Comparison of ENCODE assay signal across 17 cellular contexts in the genomic region with DNA sequence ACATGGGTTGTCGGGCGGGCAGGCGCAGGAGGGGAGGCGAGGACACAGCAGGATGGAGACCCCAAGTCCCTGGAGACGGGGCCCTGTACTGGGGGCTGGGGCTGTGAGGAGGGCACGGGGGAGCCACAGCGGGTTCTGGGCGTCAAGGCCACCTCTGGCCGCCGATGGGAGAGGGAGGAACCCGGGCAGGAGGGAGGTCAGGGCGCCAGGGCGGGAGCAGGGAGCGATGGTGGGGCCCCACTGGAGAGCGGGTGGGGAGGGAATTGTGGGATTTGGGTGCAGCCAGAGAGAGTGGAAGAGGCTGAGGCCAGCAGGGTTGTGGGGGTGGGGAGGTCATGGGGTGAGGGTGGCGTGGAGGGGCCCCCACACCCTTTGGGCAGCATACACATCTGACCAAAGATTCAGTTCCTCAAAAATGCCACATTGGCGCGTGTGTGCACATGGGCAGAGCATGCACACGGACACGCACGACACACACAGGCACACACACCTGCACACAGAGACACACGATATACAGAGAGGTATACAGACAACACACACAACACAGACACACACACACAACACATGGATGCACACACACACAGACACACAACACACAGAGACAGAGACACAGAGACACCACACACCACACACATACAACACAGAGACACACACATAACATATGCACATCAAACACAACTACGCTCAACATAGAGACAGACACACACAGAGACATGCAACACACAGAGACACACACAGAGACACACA. TPM values are rescaled to one million over a fixed set of nuclear protein-coding genes. Genes with fewer than 3 reads are reported as not detected.
DNase-seq lines count a peak whose midpoint lies in the region; ATAC-seq and TF ChIP-seq lines count a peak whose summit lies in the region.
"Had no signal": no experiment of that assay in that cellular context is flagged by ENCODE, and none has a peak within 500 bp of the region (broad histone marks: within the 10 kb centered on the region; RNA-seq: fewer than 3 reads in every experiment).

No MANE protein-coding gene starts in this region.

- DNase-seq in activated CD8-positive, alpha-beta T cell treated with anti-CD3 and anti-CD28 coated beads, Interleukin-2, amount 10 ng/mL, durations not matched to agents 7 days and 5 days: no peak
- no peak for DNase-seq in activated CD8-positive, alpha-beta T cell treated with anti-CD3 and anti-CD28 coated beads for 36 hours
- DNase-seq in activated B cell treated with CpG ODN at 0.5 μM for 24 hours: no peak
- DNase-seq in lung (ENCODE audit: low spot score): no peak
- DNase-seq in aorta: peak in 1 of 2 donors; percentile 85
- no peak for DNase-seq in activated CD8-positive, alpha-beta memory T cell treated with anti-CD3 and anti-CD28 coated beads for 24 hours
- DNase-seq: activated CD8-positive, alpha-beta memory T cell treated with anti-CD3 and anti-CD28 coated beads, Interleukin-2, amount 10 ng/mL, durations not matched to agents 7 days and 5 days; central memory CD4-positive, alpha-beta T cell; DMS 273 treated with DMSO at 0.1 percent for 48 hours; kidney glomerular epithelial cell; NCI-H1436 treated with DMSO at 0.1 percent for 48 hours; NCI-H524 had no signal

- no peaks in the 10 kb centered on the region for H3K9me3 ChIP-seq in lung (ENCODE audit: control insufficient read depth in 2 of 2, insufficient read depth in 1 of 2, low read length in 1 of 2)
- no peaks in the 10 kb centered on the region for H3K9me3 ChIP-seq in aorta (ENCODE audit: control insufficient read depth, low read length)

- H3K36me3 Mint-ChIP-seq in activated CD8-positive, alpha-beta T cell treated with anti-CD3 and anti-CD28 coated beads, Interleukin-2, amount 10 ng/mL, durations not matched to agents 7 days and 5 days (ENCODE audit: low read depth): no peaks in the 10 kb centered on the region
- H3K36me3 Mint-ChIP-seq in activated CD8-positive, alpha-beta T cell treated with anti-CD3 and anti-CD28 coated beads for 36 hours (ENCODE audit: low read depth): no peaks in the 10 kb centered on the region
- no peaks in the 10 kb centered on the region for H3K36me3 Mint-ChIP-seq in activated B cell treated with CpG ODN at 0.5 μM for 24 hours (ENCODE audit: low read depth)
- H3K36me3 Mint-ChIP-seq: activated CD8-positive, alpha-beta memory T cell treated with anti-CD3 and anti-CD28 coated beads, Interleukin-2, amount 10 ng/mL, durations not matched to agents 7 days and 5 days; activated naive CD8-positive, alpha-beta T cell had no signal

- no peak for TF ChIP-seq CTCF in activated CD8-positive, alpha-beta T cell treated with anti-CD3 and anti-CD28 coated beads for 36 hours (IDR thresholded peaks at IDR 0.05)
- TF ChIP-seq CTCF in activated B cell treated with CpG ODN at 0.5 μM for 24 hours (IDR thresholded peaks at IDR 0.05) (no peak), lung (IDR thresholded peaks at IDR 0.05; ENCODE audit: control extremely low read depth, extremely low read depth) (no peak)

- peaks cover 0 to 13% of the 10 kb centered on the region in 2 donors for H3K4me1 ChIP-seq in lung (ENCODE audit: control insufficient read depth in 2 of 2, insufficient read depth in 2 of 2, low read length in 2 of 2)
- H3K4me1 ChIP-seq in aorta (ENCODE audit: control insufficient read depth in 1 of 2, insufficient read depth in 2 of 2, low read length in 2 of 2): no peaks in the 10 kb centered on the region

- H3K36me3 ChIP-seq in lung (ENCODE audit: control insufficient read depth in 2 of 2, insufficient read depth in 2 of 2, low read length in 2 of 2): no peaks in the 10 kb centered on the region
- H3K36me3 ChIP-seq in aorta (ENCODE audit: control insufficient read depth in 1 of 2, insufficient read depth in 2 of 2, low read length in 1 of 2): no peaks in the 10 kb centered on the region

- ATAC-seq in activated CD8-positive, alpha-beta T cell treated with anti-CD3 and anti-CD28 coated beads, Interleukin-2, amount 10 ng/mL, durations not matched to agents 7 days and 5 days: no peak
- no peak for ATAC-seq in activated CD8-positive, alpha-beta T cell treated with anti-CD3 and anti-CD28 coated beads for 36 hours
- ATAC-seq in activated B cell treated with CpG ODN at 0.5 μM for 24 hours (ENCODE audit: low read depth): peak; percentile 65
- no peak for ATAC-seq in lung (ENCODE audit: insufficient read depth, low FRiP score)
- peak; percentile 6 for ATAC-seq in aorta (ENCODE audit: low FRiP score)
- no peak for ATAC-seq in GM19023 (IDR thresholded peaks at IDR 0.05; ENCODE audit: unreplicated experiment)
- no peak for ATAC-seq in HG02973 (IDR thresholded peaks at IDR 0.05; ENCODE audit: unreplicated experiment)
- ATAC-seq: activated CD8-positive, alpha-beta memory T cell treated with anti-CD3 and anti-CD28 coated beads, Interleukin-2, amount 10 ng/mL, durations not matched to agents 7 days and 5 days had no signal

- CTCF ChIA-PET in activated CD8-positive, alpha-beta T cell treated with anti-CD3 and anti-CD28 coated beads, Interleukin-2, amount 10 ng/mL, durations not matched to agents 7 days and 5 days (lab: Charles Lee): no interaction called here
- CTCF ChIA-PET in activated CD8-positive, alpha-beta T cell treated with anti-CD3 and anti-CD28 coated beads for 36 hours (lab: Charles Lee): no interaction called here
- CTCF ChIA-PET in activated B cell treated with CpG ODN at 0.5 μM for 24 hours (lab: Charles Lee): interaction anchor here (2.5 kb wide), 1 partner anchor 130 kb away, joined by 12 read pairs; no protein-coding TSS in a partner anchor

- no peaks in the 10 kb centered on the region for H3K9me3 Mint-ChIP-seq in activated CD8-positive, alpha-beta T cell treated with anti-CD3 and anti-CD28 coated beads, Interleukin-2, amount 10 ng/mL, durations not matched to agents 7 days and 5 days (ENCODE audit: insufficient read depth)
- H3K9me3 Mint-ChIP-seq in activated CD8-positive, alpha-beta T cell treated with anti-CD3 and anti-CD28 coated beads for 36 hours: no peaks in the 10 kb centered on the region
- H3K9me3 Mint-ChIP-seq in activated B cell treated with CpG ODN at 0.5 μM for 24 hours: peaks cover 3% of the 10 kb centered on the region
- H3K9me3 Mint-ChIP-seq: neural crest cell had no signal

- H3K4me3 ChIP-seq in lung: peak overlapping the region; percentile 2
- H3K4me3 ChIP-seq in aorta (ENCODE audit: low read length in 2 of 2): no peak overlapping the region

- 72 to 82% methylated on average over 23 of the region's 23 CpGs for WGBS in lung, 2 donors
- WGBS in aorta, 2 donors: 88% methylated on average over 20 to 23 of the region's 23 CpGs

- no peak overlapping the region for H3K4me3 Mint-ChIP-seq in activated CD8-positive, alpha-beta T cell treated with anti-CD3 and anti-CD28 coated beads, Interleukin-2, amount 10 ng/mL, durations not matched to agents 7 days and 5 days
- H3K4me3 Mint-ChIP-seq in activated CD8-positive, alpha-beta T cell treated with anti-CD3 and anti-CD28 coated beads for 36 hours: no peak overlapping the region
- peak overlapping the region; percentile 17 for H3K4me3 Mint-ChIP-seq in activated B cell treated with CpG ODN at 0.5 μM for 24 hours
- H3K4me3 Mint-ChIP-seq: activated CD8-positive, alpha-beta memory T cell treated with anti-CD3 and anti-CD28 coated beads, Interleukin-2, amount 10 ng/mL, durations not matched to agents 7 days and 5 days; activated naive CD8-positive, alpha-beta T cell; neural crest cell had no signal

- no peaks in the 10 kb centered on the region for H3K27me3 ChIP-seq in lung (ENCODE audit: control insufficient read depth, insufficient read depth)
- H3K27me3 ChIP-seq in aorta (ENCODE audit: control insufficient read depth in 1 of 2, insufficient read depth in 2 of 2, low read length in 1 of 2): no peaks in the 10 kb centered on the region

- peaks cover 20% of the 10 kb centered on the region for H3K4me1 Mint-ChIP-seq in activated CD8-positive, alpha-beta T cell treated with anti-CD3 and anti-CD28 coated beads, Interleukin-2, amount 10 ng/mL, durations not matched to agents 7 days and 5 days (ENCODE audit: low read depth)
- peaks cover 4% of the 10 kb centered on the region for H3K4me1 Mint-ChIP-seq in activated CD8-positive, alpha-beta T cell treated with anti-CD3 and anti-CD28 coated beads for 36 hours (ENCODE audit: low read depth)
- H3K4me1 Mint-ChIP-seq in activated B cell treated with CpG ODN at 0.5 μM for 24 hours: peaks cover 55% of the 10 kb centered on the region
- H3K4me1 Mint-ChIP-seq: neural crest cell had no signal

- H3K27ac ChIP-seq in lung (ENCODE audit: low read depth in 1 of 2, low read length in 1 of 2) (no peak overlapping the region), aorta (ENCODE audit: low read depth in 1 of 2, low read length in 2 of 2) (no peak overlapping the region)
- H3K27ac ChIP-seq: RWPE1 had no signal

- H3K27ac Mint-ChIP-seq in activated CD8-positive, alpha-beta T cell treated with anti-CD3 and anti-CD28 coated beads, Interleukin-2, amount 10 ng/mL, durations not matched to agents 7 days and 5 days: peak overlapping the region; percentile 69
- no peak overlapping the region for H3K27ac Mint-ChIP-seq in activated CD8-positive, alpha-beta T cell treated with anti-CD3 and anti-CD28 coated beads for 36 hours
- H3K27ac Mint-ChIP-seq in activated B cell treated with CpG ODN at 0.5 μM for 24 hours: no peak overlapping the region
- H3K27ac Mint-ChIP-seq: activated CD8-positive, alpha-beta memory T cell treated with anti-CD3 and anti-CD28 coated beads, Interleukin-2, amount 10 ng/mL, durations not matched to agents 7 days and 5 days; activated naive CD8-positive, alpha-beta T cell had no signal

- H3K27me3 Mint-ChIP-seq in activated CD8-positive, alpha-beta T cell treated with anti-CD3 and anti-CD28 coated beads, Interleukin-2, amount 10 ng/mL, durations not matched to agents 7 days and 5 days (ENCODE audit: low read depth): peaks cover 10% of the 10 kb centered on the region
- H3K27me3 Mint-ChIP-seq in activated CD8-positive, alpha-beta T cell treated with anti-CD3 and anti-CD28 coated beads for 36 hours: no peaks in the 10 kb centered on the region
- no peaks in the 10 kb centered on the region for H3K27me3 Mint-ChIP-seq in activated B cell treated with CpG ODN at 0.5 μM for 24 hours
- H3K27me3 Mint-ChIP-seq: activated naive CD8-positive, alpha-beta T cell had no signal

- intact Hi-C loops in activated CD8-positive, alpha-beta T cell treated with anti-CD3 and anti-CD28 coated beads for 36 hours (cut with micrococcal nuclease): no loop called here
- intact Hi-C loops in activated B cell treated with CpG ODN at 0.5 μM for 24 hours (cut with micrococcal nuclease) (no loop called here), aorta (cut with DNase I) (no loop called here)

- POLR2A ChIA-PET in activated CD8-positive, alpha-beta T cell treated with anti-CD3 and anti-CD28 coated beads, Interleukin-2, amount 10 ng/mL, durations not matched to agents 7 days and 5 days (lab: Charles Lee): no interaction called here
- POLR2A ChIA-PET in activated CD8-positive, alpha-beta T cell treated with anti-CD3 and anti-CD28 coated beads for 36 hours (lab: Charles Lee): no interaction called here
- POLR2A ChIA-PET in activated B cell treated with CpG ODN at 0.5 μM for 24 hours (lab: Charles Lee): interaction anchor here (1.0 to 2.3 kb wide), 3 partner anchors 10 to 335 kb away, joined by 3 to 18 read pairs (median 3); no protein-coding TSS in a partner anchor

RNA-seq across cellular contexts. Expression of a gene that starts 54.9 kb away (rescaled TPM):
- 100 to 1,000 TPM; 184 to 186 TPM for total RNA-seq in activated CD8-positive, alpha-beta T cell treated with anti-CD3 and anti-CD28 coated beads, Interleukin-2, amount 10 ng/mL, durations not matched to agents 7 days and 5 days
- 100 to 1,000 TPM in 1 of 2 experiments, 10 to 100 TPM in 1; 99.0 to 108 TPM for total RNA-seq in activated CD8-positive, alpha-beta T cell treated with anti-CD3 and anti-CD28 coated beads for 36 hours
- total RNA-seq in activated B cell treated with CpG ODN at 0.5 μM for 24 hours (82.6 and 87.5 TPM in 2 replicates), lung (10 to 100 TPM; 38.5 to 85.7 TPM), aorta (10 to 100 TPM; 74.7 TPM)
- polyA plus RNA-seq in lung (10 to 100 TPM; 31.2 to 70.0 TPM), aorta (10 to 100 TPM; 25.2 to 62.4 TPM)

Comparison
In these comparisons a context has a peak if more than half of its experiments do, and no peak if none do; other contexts are left out.
1. ATAC-seq: peak in activated B cell treated with CpG ODN at 0.5 μM for 24 hours (single experiment) and aorta (single experiment); none in activated CD8-positive, alpha-beta T cell treated with anti-CD3 and anti-CD28 coated beads, Interleukin-2, amount 10 ng/mL, durations not matched to agents 7 days and 5 days (single experiment), activated CD8-positive, alpha-beta T cell treated with anti-CD3 and anti-CD28 coated beads for 36 hours (single experiment), lung (single experiment), GM19023 (single experiment) and HG02973 (single experiment).